22 cellular contexts compared by ENCODE assay signal in the genomic region with DNA sequence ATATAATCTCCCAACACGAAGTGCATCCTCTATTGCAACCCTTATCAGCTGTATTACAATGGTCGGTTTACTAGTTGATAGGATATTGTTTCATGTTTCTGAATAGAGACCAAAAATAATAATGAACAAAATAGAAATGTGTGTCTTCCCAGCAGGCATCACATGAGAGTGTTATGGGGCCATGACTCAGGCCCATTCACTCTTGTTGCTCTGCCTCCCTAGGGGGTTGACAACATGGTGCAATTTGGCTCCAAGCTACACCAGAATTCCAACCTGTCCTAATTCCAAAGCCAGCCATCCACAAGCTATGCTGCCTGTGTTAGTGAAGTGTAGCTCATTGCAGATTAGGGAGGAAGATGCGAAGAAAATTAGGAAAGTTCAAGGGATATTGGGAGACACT.
"Had no signal": no experiment of that assay in that cellular context is flagged by ENCODE, and none has a peak within 500 bp of the region (broad histone marks: within the 10 kb centered on the region; RNA-seq: fewer than 3 reads in every experiment).

No MANE protein-coding gene starts in this region.

- H3K27ac ChIP-seq: brain microvascular endothelial cell, skin epidermis, transverse colon had no signal

- H3K36me3 ChIP-seq: brain microvascular endothelial cell, transverse colon had no signal

- ATAC-seq: activated CD8-positive, alpha-beta T cell treated with anti-CD3 and anti-CD28 coated beads, Interleukin-2, amount 10 ng/mL, durations not matched to agents 7 days and 5 days; effector memory CD8-positive, alpha-beta T cell; left ventricle myocardium superior had no signal

- DNase-seq: activated B cell treated with CpG ODN at 0.5 μM for 24 hours; activated CD4-positive, alpha-beta T cell treated with anti-CD3 and anti-CD28 coated beads for 48 hours; activated CD8-positive, alpha-beta memory T cell treated with anti-CD3 and anti-CD28 coated beads, Interleukin-2, amount 50 U/mL, for 48 hours; activated CD8-positive, alpha-beta T cell treated with anti-CD3 and anti-CD28 coated beads, Interleukin-2, amount 10 ng/mL, durations not matched to agents 7 days and 5 days; activated naive CD4-positive, alpha-beta T cell; activated naive CD8-positive, alpha-beta T cell treated with anti-CD3 and anti-CD28 coated beads, Interleukin-2, amount 10 ng/mL, durations not matched to agents 7 days and 5 days; brain microvascular endothelial cell; cerebellar nuclear complex; dermis blood vessel endothelial cell; effector memory CD8-positive, alpha-beta T cell; glutamatergic neuron; hypothalamus; kidney; left ventricle myocardium superior; nephron progenitor cell; occipital lobe; stimulated activated CD4-positive, alpha-beta T cell treated with anti-CD3 and anti-CD28 coated beads, Interleukin-15, amount 100 ng/mL, for 24 hours; stimulated activated CD4-positive, alpha-beta T cell treated with anti-CD3 and anti-CD28 coated beads, Interleukin-4, amount 100 ng/mL, for 1 hour; stimulated activated naive CD4-positive, alpha-beta T cell; substantia nigra; transverse colon had no signal

- H3K4me1 ChIP-seq: transverse colon had no signal

- H3K9me3 ChIP-seq: transverse colon had no signal

- H3K27me3 ChIP-seq: brain microvascular endothelial cell had no signal

- H3K4me3 ChIP-seq: skin epidermis, transverse colon had no signal
